ENCODE assay signal across 8 cellular contexts in genomic region chr1:11858968-11859871, GRCh38. TPM values are rescaled to one million over a fixed set of nuclear protein-coding genes. Genes with fewer than 3 reads are reported as not detected.
DNase-seq lines count a peak whose midpoint lies in the region; ATAC-seq, FAIRE-seq and TF ChIP-seq lines count a peak whose summit lies in the region.

No MANE protein-coding gene starts in this region.

- intact Hi-C loops in heart left ventricle (cut with DNase I): loop anchor here in 2 of 10 donors (1.0 to 5.0 kb wide), 2 partner anchors 14 to 33 kb away; no protein-coding TSS in a partner anchor

- H3K36me3 ChIP-seq in Peyer's patch: no peaks in the 10 kb centered on the region
- H3K36me3 ChIP-seq in heart left ventricle: no peaks in the 10 kb centered on the region
- no peaks in the 10 kb centered on the region for H3K36me3 ChIP-seq in smooth muscle cell (ENCODE audit: low read depth)

- H3F3A ChIP-seq in smooth muscle cell (ENCODE audit: low read depth): no peaks in the 10 kb centered on the region

- no peaks in the 10 kb centered on the region for H3K4me1 Mint-ChIP-seq in activated T-helper 17 cell treated with anti-CD3 and anti-CD28 coated beads, Interleukin-2, amount 50 U/mL, for 72 hours

- H2AFZ ChIP-seq in smooth muscle cell (ENCODE audit: low read depth): no peak overlapping the region

- H3K9ac ChIP-seq in smooth muscle cell (ENCODE audit: low read depth): no peak overlapping the region

- DNase-seq in GM18507 (ENCODE audit: extremely low spot score, insufficient read length, low read depth) (peak; percentile 59), Peyer's patch (peak; percentile 25 to 65 (median 62)), heart left ventricle (peak; percentile 70 to 85 (median 75)), smooth muscle cell (lab: John Stamatoyannopoulos, UW; ENCODE audit: unreplicated experiment) (peak; percentile 51), NCI-H2171 treated with DMSO at 0.1 percent for 48 hours (lab: John Stamatoyannopoulos, UW) (no peak), NCI-H2107 treated with DMSO at 0.1 percent for 48 hours (lab: John Stamatoyannopoulos, UW; ENCODE audit: unreplicated experiment) (no peak)

- FAIRE-seq in GM18507 (lab: Jason Lieb, UNC): peak; percentile 59

- H4K20me1 ChIP-seq in smooth muscle cell (ENCODE audit: low read depth): no peaks in the 10 kb centered on the region

- H3K4me1 ChIP-seq in Peyer's patch (no peaks in the 10 kb centered on the region), heart left ventricle (peaks cover 0 to 12% (median 0%) of the 10 kb centered on the region in 12 donors), smooth muscle cell (ENCODE audit: low read depth) (no peaks in the 10 kb centered on the region)

- H3K27ac Mint-ChIP-seq in activated T-helper 17 cell treated with anti-CD3 and anti-CD28 coated beads, Interleukin-2, amount 50 U/mL, for 72 hours: no peak overlapping the region

- no peak overlapping the region for H3K27ac ChIP-seq in Peyer's patch
- H3K27ac ChIP-seq in heart left ventricle: peak overlapping the region in 2 of 12 donors; percentile 46 to 69
- no peak overlapping the region for H3K27ac ChIP-seq in smooth muscle cell (ENCODE audit: low read depth)

- H3K4me3 ChIP-seq in Peyer's patch (no peak overlapping the region), heart left ventricle (peak overlapping the region in 7 of 12 donors; percentile 1 to 49 (median 25)), smooth muscle cell (no peak overlapping the region)

- H3K9me3 ChIP-seq in Peyer's patch: no peaks in the 10 kb centered on the region
- no peaks in the 10 kb centered on the region for H3K9me3 ChIP-seq in heart left ventricle
- no peaks in the 10 kb centered on the region for H3K9me3 ChIP-seq in smooth muscle cell (replicated peaks; ENCODE audit: low read depth)

- H3K79me2 ChIP-seq in smooth muscle cell (ENCODE audit: low read depth): no peaks in the 10 kb centered on the region

- no peaks in the 10 kb centered on the region for H3K9me3 Mint-ChIP-seq in activated T-helper 17 cell treated with anti-CD3 and anti-CD28 coated beads, Interleukin-2, amount 50 U/mL, for 72 hours

- TF ChIP-seq POLR2A in Peyer's patch (IDR thresholded peaks at IDR 0.05) (no peak), heart left ventricle (IDR thresholded peaks at IDR 0.05) (no peak)

- peaks cover 47% of the 10 kb centered on the region for H3K27me3 Mint-ChIP-seq in activated T-helper 17 cell treated with anti-CD3 and anti-CD28 coated beads, Interleukin-2, amount 50 U/mL, for 72 hours

- ATAC-seq in activated T-helper 17 cell treated with anti-CD3 and anti-CD28 coated beads, Interleukin-2, amount 50 U/mL, for 72 hours (replicated peaks): peak; percentile 43
- ATAC-seq in heart left ventricle (peak; percentile 49 to 86 (median 68)), HG03039 (IDR thresholded peaks at IDR 0.05; ENCODE audit: unreplicated experiment) (no peak)

- H3K4me2 ChIP-seq in smooth muscle cell: peak overlapping the region; percentile 16

- H3K27me3 ChIP-seq in Peyer's patch: peaks cover 0 to 16% of the 10 kb centered on the region in 2 donors
- peaks cover 12 to 43% (median 29%) of the 10 kb centered on the region in 9 donors for H3K27me3 ChIP-seq in heart left ventricle
- peaks cover 33% of the 10 kb centered on the region for H3K27me3 ChIP-seq in smooth muscle cell (ENCODE audit: low read depth)

- 3 to 4% (median 3%) methylated on average over 13 to 53 of the region's 53 CpGs for WGBS in heart left ventricle, 4 donors
- WGBS in smooth muscle cell (ENCODE audit: low lambda C conversion rate): 5% methylated on average over 50 of the region's 53 CpGs

- TF ChIP-seq CTCF in Peyer's patch (IDR thresholded peaks at IDR 0.05): peak in 1 of 6 experiments; percentile 28
- TF ChIP-seq CTCF in heart left ventricle (IDR thresholded peaks at IDR 0.05): peak in 5 of 12 donors; percentile 14 to 37 (median 22)
- no peak for TF ChIP-seq CTCF in smooth muscle cell (IDR thresholded peaks at IDR 0.05; ENCODE audit: borderline replicate concordance, insufficient read depth, poor library complexity, severe bottlenecking)

- no peaks in the 10 kb centered on the region for H3K36me3 Mint-ChIP-seq in activated T-helper 17 cell treated with anti-CD3 and anti-CD28 coated beads, Interleukin-2, amount 50 U/mL, for 72 hours (ENCODE audit: low read depth)

- no peak overlapping the region for H3K4me3 Mint-ChIP-seq in activated T-helper 17 cell treated with anti-CD3 and anti-CD28 coated beads, Interleukin-2, amount 50 U/mL, for 72 hours

RNA-seq across cellular contexts. Expression of gene NPPB, which starts 0.5 kb away (rescaled TPM):
- not detected for total RNA-seq in Peyer's patch
- not detected for total RNA-seq in activated T-helper 17 cell treated with anti-CD3 and anti-CD28 coated beads, Interleukin-2, amount 50 U/mL, for 72 hours
- 1,000 to 10,000 TPM in 1 of 9 donors, 100 to 1,000 TPM in 4, 10 to 100 TPM in 4; 14.4 to 1,297 (median 252) TPM for total RNA-seq in heart left ventricle
- polyA plus RNA-seq in heart left ventricle: 1,000 to 10,000 TPM in 1 of 2 donors, 100 to 1,000 TPM in 1; 197 to 7,924 TPM
- total RNA-seq in smooth muscle cell: 6.7 and 9.5 TPM in 2 replicates
- polyA plus RNA-seq in smooth muscle cell: 9.6 and 12.2 TPM in 2 replicates

RNA-seq across cellular contexts. Expression of gene NPPA, which starts 11.6 kb away (rescaled TPM):
- not detected for total RNA-seq in Peyer's patch
- total RNA-seq in activated T-helper 17 cell treated with anti-CD3 and anti-CD28 coated beads, Interleukin-2, amount 50 U/mL, for 72 hours: not detected
- 1,000 to 10,000 TPM in 1 of 9 donors, 100 to 1,000 TPM in 8; 126 to 3,156 (median 279) TPM for total RNA-seq in heart left ventricle
- 1,000 to 10,000 TPM in 1 of 2 donors, 10 to 100 TPM in 1; 59.9 to 1,418 TPM for polyA plus RNA-seq in heart left ventricle
- total RNA-seq in smooth muscle cell: not detected in 2 replicates
- polyA plus RNA-seq in smooth muscle cell: 0.48 and 1.4 TPM in 2 replicates

RNA-seq across cellular contexts. Expression of gene CLCN6, which starts 53.2 kb away (rescaled TPM):
- 10 to 100 TPM; 28.4 to 63.7 (median 30.2) TPM for total RNA-seq in Peyer's patch
- 10 to 100 TPM; 11.3 to 18.2 TPM for total RNA-seq in activated T-helper 17 cell treated with anti-CD3 and anti-CD28 coated beads, Interleukin-2, amount 50 U/mL, for 72 hours
- 10 to 100 TPM; 11.6 to 21.5 (median 17.2) TPM for total RNA-seq in heart left ventricle
- polyA plus RNA-seq in heart left ventricle: 10 to 100 TPM; 10.2 to 17.2 TPM
- 8.4 and 13.6 TPM in 2 replicates for total RNA-seq in smooth muscle cell
- 9.9 and 14.8 TPM in 2 replicates for polyA plus RNA-seq in smooth muscle cell

RNA-seq across cellular contexts. Expression of gene MTHFR, which starts 53.5 kb away (rescaled TPM):
- total RNA-seq in Peyer's patch: 100 to 1,000 TPM in 1 of 4 donors, 10 to 100 TPM in 3; 82.0 to 130 (median 87.3) TPM
- 10 to 100 TPM; 13.3 to 16.2 TPM for total RNA-seq in activated T-helper 17 cell treated with anti-CD3 and anti-CD28 coated beads, Interleukin-2, amount 50 U/mL, for 72 hours
- total RNA-seq in heart left ventricle: 10 to 100 TPM; 26.9 to 61.2 (median 38.1) TPM
- 10 to 100 TPM; 21.9 to 45.9 TPM for polyA plus RNA-seq in heart left ventricle
- total RNA-seq in smooth muscle cell: 12.1 and 15.2 TPM in 2 replicates
- 6.1 and 8.3 TPM in 2 replicates for polyA plus RNA-seq in smooth muscle cell

Comparison
In these comparisons a context has a peak if more than half of its experiments do, and no peak if none do; other contexts are left out.
1. DNase-seq: peak in GM18507 (single experiment), Peyer's patch (3 of 3), heart left ventricle (5 of 5) and smooth muscle cell (single experiment); none in NCI-H2171 treated with DMSO at 0.1 percent for 48 hours (single experiment) and NCI-H2107 treated with DMSO at 0.1 percent for 48 hours (single experiment).
2. H3K4me3 ChIP-seq: peak in heart left ventricle (7 of 12); none in Peyer's patch (0 of 4) and smooth muscle cell (single experiment).
3. RNA of gene NPPA, which starts 11.6 kb away (total RNA-seq): 126 to 3,156 TPM in heart left ventricle; not detected in Peyer's patch, not detected in activated T-helper 17 cell treated with anti-CD3 and anti-CD28 coated beads, Interleukin-2, amount 50 U/mL, for 72 hours and not detected in smooth muscle cell; every median in the first group is over 100 times any median in the second.